Comparison of ENCODE assay signal across 8 cellular contexts in genomic region chr7:107995184-107996071, GRCh38. TPM values are rescaled to one million over a fixed set of nuclear protein-coding genes. Genes with fewer than 3 reads are reported as not detected.
DNase-seq lines count a peak whose midpoint lies in the region; ATAC-seq lines count a peak whose summit lies in the region.

No MANE protein-coding gene starts in this region.

- H3K4me1 ChIP-seq in HUES64 (ENCODE audit: insufficient read depth, low read length) = peaks cover 44% of the 10 kb centered on the region

- DNase-seq in amniotic epithelial cell (ENCODE audit: low read depth) (peak; percentile 73), iPS DF 19.7 (ENCODE audit: low read depth, low spot score) (peak; percentile 56), stromal cell of bone marrow (ENCODE audit: low read depth) (peak; percentile 76), amygdala (lab: John Stamatoyannopoulos, UW) (no peak), NCI-H1092 (lab: John Stamatoyannopoulos, UW) (no peak)
- DNase-seq in stimulated activated naive CD8-positive, alpha-beta T cell treated with anti-CD3 and anti-CD28 coated beads, Interleukin-15, Interleukin-2, amounts not matched to agents 100 U/mL and 50 U/mL, for 24 hours = no peak

- WGBS in HUES64 = 48% methylated on average over 5 of the region's 6 CpGs

- no peak overlapping the region; the same call in 1 of the 2 replicates for H3K9ac ChIP-seq in HUES64 (ENCODE audit: low read depth, low read length)

- no peaks in the 10 kb centered on the region for H3K9me3 ChIP-seq in HUES64 (ENCODE audit: insufficient read depth, low read depth, low read length)

- no peak overlapping the region; the same call in 1 of the 2 replicates for H3K4me3 ChIP-seq in HUES64 (ENCODE audit: low read length)

- H3K36me3 ChIP-seq in HUES64 (ENCODE audit: insufficient read depth, low read length) = peaks cover 78% of the 10 kb centered on the region

- no peak for ATAC-seq in stimulated activated naive CD8-positive, alpha-beta T cell treated with anti-CD3 and anti-CD28 coated beads, Interleukin-15, Interleukin-2, amounts not matched to agents 100 U/mL and 50 U/mL, for 24 hours
- ATAC-seq in HG03342 (IDR thresholded peaks at IDR 0.05; ENCODE audit: unreplicated experiment) = no peak

- peak overlapping the region; percentile 74 for H3K27ac ChIP-seq in HUES64 (ENCODE audit: low read depth, low read length)

- H3K27me3 ChIP-seq in HUES64 (ENCODE audit: insufficient read depth, low read length) = no peaks in the 10 kb centered on the region

RNA-seq across cellular contexts. Expression of gene LAMB1, which starts 7.5 kb away (rescaled TPM):
- polyA plus RNA-seq in HUES64 (2013, experiment 1 of 2) = 56.2 TPM
- polyA plus RNA-seq in HUES64 (2013, experiment 2 of 2) = 61.1 TPM

Comparison
In these comparisons a context has a peak if more than half of its experiments do, and no peak if none do; other contexts are left out.
1. DNase-seq: peak in amniotic epithelial cell (single experiment), iPS DF 19.7 (single experiment) and stromal cell of bone marrow (single experiment); none in stimulated activated naive CD8-positive, alpha-beta T cell treated with anti-CD3 and anti-CD28 coated beads, Interleukin-15, Interleukin-2, amounts not matched to agents 100 U/mL and 50 U/mL, for 24 hours (single experiment), amygdala (0 of 56) and NCI-H1092 (single experiment).